ENCODE assay signal across 9 cellular contexts in genomic region chr5:54419573-54420423, GRCh38. TPM values are rescaled to one million over a fixed set of nuclear protein-coding genes. Genes with fewer than 3 reads are reported as not detected.
DNase-seq lines count a peak whose midpoint lies in the region; ATAC-seq and TF ChIP-seq lines count a peak whose summit lies in the region.
"Not testable (repeated sequence)": the region's sequence is repeated elsewhere in the genome, so short reads cannot be mapped to it uniquely, and the experiment has no call there.
"Had no signal": no experiment of that assay in that cellular context is flagged by ENCODE, and none has a peak within 500 bp of the region (broad histone marks: within the 10 kb centered on the region; RNA-seq: fewer than 3 reads in every experiment).

No MANE protein-coding gene starts in this region.

- H3K4me1 ChIP-seq in hepatocyte (ENCODE audit: insufficient read depth) = not testable (repeated sequence)

- H3K4me2 ChIP-seq in hepatocyte = not testable (repeated sequence)

- ATAC-seq in HG03432 (IDR thresholded peaks at IDR 0.05; ENCODE audit: unreplicated experiment) = peak; percentile 70

- not testable (repeated sequence) for H4K20me1 ChIP-seq in hepatocyte (ENCODE audit: insufficient read depth, poor library complexity, severe bottlenecking)

- H3K27me3 Mint-ChIP-seq in progenitor cell of endocrine pancreas = not testable (repeated sequence)

- H3K36me3 ChIP-seq in hepatocyte (replicated peaks; ENCODE audit: insufficient read depth, low read depth) = not testable (repeated sequence)

- in situ Hi-C loops in GM13977 (cut with MboI; ENCODE audit: low pct_unique_long_range_greater_than_20kb, low sequenced_read_pairs, unreplicated experiment) = not testable (repeated sequence)

- not testable (repeated sequence) for H3K4me1 Mint-ChIP-seq in progenitor cell of endocrine pancreas (ENCODE audit: low read depth)

- H3K4me3 ChIP-seq in hepatocyte = not testable (repeated sequence)

- H3K27ac ChIP-seq in hepatocyte = not testable (repeated sequence)

- not testable (repeated sequence) for H2AFZ ChIP-seq in hepatocyte

- H3K27me3 ChIP-seq in hepatocyte = not testable (repeated sequence)

- not testable (repeated sequence) for H3K79me2 ChIP-seq in hepatocyte

- H3K27ac Mint-ChIP-seq in progenitor cell of endocrine pancreas = not testable (repeated sequence)

- H3K9me2 ChIP-seq in hepatocyte (replicated peaks; ENCODE audit: insufficient read depth) = not testable (repeated sequence)

- TF ChIP-seq CTCF in AG09319 (IDR thresholded peaks at IDR 0.05; ENCODE audit: low read depth, low read length) (peak; percentile 73), GM13977 (IDR thresholded peaks at IDR 0.05; ENCODE audit: extremely low read depth, insufficient read depth, missing control alignments) (peak; percentile 57), hepatocyte (IDR thresholded peaks at IDR 0.05; ENCODE audit: poor library complexity) (peak; percentile 98), progenitor cell of endocrine pancreas (IDR thresholded peaks at IDR 0.05; ENCODE audit: unreplicated experiment) (peak; percentile 92)

- not testable (repeated sequence) for H3K36me3 Mint-ChIP-seq in progenitor cell of endocrine pancreas (ENCODE audit: insufficient read depth)

- peak; percentile 36 for DNase-seq in AG09319 (ENCODE audit: extremely low read depth, low read depth)
- DNase-seq in GM13977 (ENCODE audit: low spot score) = peak; percentile 65
- DNase-seq in NCI-H2196 (lab: John Stamatoyannopoulos, UW; ENCODE audit: unreplicated experiment) = peak; percentile 44
- DNase-seq in T follicular helper cell (ENCODE audit: low read depth) = peak; percentile 1
- peak; percentile 49 for DNase-seq in cerebellar cortex (ENCODE audit: low spot score)
- peak; percentile 85 for DNase-seq in hepatocyte (ENCODE audit: low spot score)
- not testable (repeated sequence) for DNase-seq in progenitor cell of endocrine pancreas (ENCODE audit: low spot score, unreplicated experiment)

- not testable (repeated sequence) for H3K4me3 Mint-ChIP-seq in progenitor cell of endocrine pancreas (ENCODE audit: low read depth)

- H3K9me3 Mint-ChIP-seq in progenitor cell of endocrine pancreas (ENCODE audit: low read depth) = not testable (repeated sequence)

- WGBS in hepatocyte (ENCODE audit: low lambda C conversion rate, missing lambda C conversion rate) = 47% methylated on average over 10 of the region's 10 CpGs

- H3K9me3 ChIP-seq in hepatocyte (ENCODE audit: low read depth) = not testable (repeated sequence)

RNA-seq across cellular contexts. Expression of gene HSPB3, which starts 35.7 kb away (rescaled TPM):
- total RNA-seq in hepatocyte (1.8 and 3.2 TPM in 2 replicates), progenitor cell of endocrine pancreas (not detected in 2 replicates)
- 0.41 and 0.77 TPM in 2 replicates for polyA plus RNA-seq in hepatocyte
- total RNA-seq: T-helper 1 cell treated with Interleukin-12 subunit alpha and Interleukin-12 subunit beta and Interleukin-4 antibody, amounts not matched to agents 30 ng/mL and 1 ng/mL, for 36 hours had no signal
